ENCODE assay signal across 29 cellular contexts in genomic region chr7:3459111-3459510, GRCh38.
"Had no signal": no experiment of that assay in that cellular context is flagged by ENCODE, and none has a peak within 500 bp of the region (broad histone marks: within the 10 kb centered on the region; RNA-seq: fewer than 3 reads in every experiment).

No MANE protein-coding gene starts in this region.

- H3K27me3 Mint-ChIP-seq: activated CD4-positive, alpha-beta T cell treated with anti-CD3 and anti-CD28 coated beads, Interleukin-2, amount 10 ng/mL, durations not matched to agents 7 days and 5 days; activated naive CD4-positive, alpha-beta T cell treated with anti-CD3 and anti-CD28 coated beads, Interleukin-2, amount 10 ng/mL, durations not matched to agents 7 days and 5 days; activated T-cell treated with anti-CD3 and anti-CD28 coated beads, Interleukin-2, amount 50 U/mL, for 24 hours; central memory CD8-positive, alpha-beta T cell; dendritic cell treated with granulocyte-macrophage colony-stimulating factor and Interleukin-4, amounts not matched to agents 40 ng/mL and 50 ng/mL, for 4 days had no signal

- ATAC-seq: activated naive CD4-positive, alpha-beta T cell treated with anti-CD3 and anti-CD28 coated beads, Interleukin-2, amount 50 U/mL, for 72 hours; activated T-cell treated with anti-CD3 and anti-CD28 coated beads, Interleukin-2, amount 50 U/mL, for 72 hours; esophagus mucosa; WTC11 had no signal

- DNase-seq: activated CD4-positive, alpha-beta memory T cell treated with anti-CD3 and anti-CD28 coated beads, Interleukin-2, amount 10 ng/mL, durations not matched to agents 7 days and 5 days; activated CD4-positive, alpha-beta T cell treated with anti-CD3 and anti-CD28 coated beads for 1 hour; activated CD4-positive, alpha-beta T cell treated with anti-CD3 and anti-CD28 coated beads for 4 hours; activated CD4-positive, alpha-beta T cell treated with anti-CD3 and anti-CD28 coated beads, Interleukin-2, amount 10 ng/mL, durations not matched to agents 7 days and 5 days; activated CD4-positive, alpha-beta T cell treated with anti-CD3 and anti-CD28 coated beads, Interleukin-2, amount 50 U/mL, for 4 hours; activated CD8-positive, alpha-beta memory T cell treated with anti-CD3 and anti-CD28 coated beads, Interleukin-2, amount 50 U/mL, for 48 hours; activated gamma-delta T cell; activated naive CD4-positive, alpha-beta T cell; activated naive CD4-positive, alpha-beta T cell treated with anti-CD3 and anti-CD28 coated beads, Interleukin-2, amount 10 ng/mL, durations not matched to agents 7 days and 5 days; activated naive CD8-positive, alpha-beta T cell treated with anti-CD3 and anti-CD28 coated beads, Interleukin-2, amount 10 ng/mL, durations not matched to agents 7 days and 5 days; activated T-cell treated with anti-CD3 and anti-CD28 coated beads for 4 hours; activated T-cell treated with anti-CD3 and anti-CD28 coated beads, Interleukin-2, amount 50 U/mL, for 24 hours; activated T-cell treated with anti-CD3 and anti-CD28 coated beads, Interleukin-2, amount 50 U/mL, for 72 hours; brain microvascular endothelial cell; dorsolateral prefrontal cortex; effector memory CD4-positive, alpha-beta T cell; endodermal cell; foreskin fibroblast; head of caudate nucleus; T-helper 2 cell had no signal

- H3K27ac Mint-ChIP-seq: activated CD4-positive, alpha-beta memory T cell treated with anti-CD3 and anti-CD28 coated beads, Interleukin-2, amount 10 ng/mL, durations not matched to agents 7 days and 5 days; activated CD4-positive, alpha-beta T cell treated with anti-CD3 and anti-CD28 coated beads, Interleukin-2, amount 10 ng/mL, durations not matched to agents 7 days and 5 days; activated naive CD4-positive, alpha-beta T cell treated with anti-CD3 and anti-CD28 coated beads, Interleukin-2, amount 10 ng/mL, durations not matched to agents 7 days and 5 days; activated naive CD4-positive, alpha-beta T cell treated with anti-CD3 and anti-CD28 coated beads, Interleukin-2, amount 50 U/mL, for 72 hours; activated naive CD8-positive, alpha-beta T cell treated with anti-CD3 and anti-CD28 coated beads, Interleukin-2, amount 10 ng/mL, durations not matched to agents 7 days and 5 days; activated T-cell treated with anti-CD3 and anti-CD28 coated beads, Interleukin-2, amount 50 U/mL, for 24 hours; dendritic cell treated with granulocyte-macrophage colony-stimulating factor and Interleukin-4, amounts not matched to agents 40 ng/mL and 50 ng/mL, for 4 days; endodermal cell; WTC11 had no signal

- FAIRE-seq: bronchial epithelial cell, frontal cortex had no signal

- H3K9me3 Mint-ChIP-seq: activated CD4-positive, alpha-beta memory T cell treated with anti-CD3 and anti-CD28 coated beads, Interleukin-2, amount 10 ng/mL, durations not matched to agents 7 days and 5 days; central memory CD8-positive, alpha-beta T cell; dendritic cell treated with granulocyte-macrophage colony-stimulating factor and Interleukin-4, amounts not matched to agents 40 ng/mL and 50 ng/mL, for 4 days; endodermal cell; WTC11 had no signal

- H3K36me3 ChIP-seq: ascending aorta, brain microvascular endothelial cell had no signal

- H3K36me3 Mint-ChIP-seq: activated naive CD4-positive, alpha-beta T cell treated with anti-CD3 and anti-CD28 coated beads, Interleukin-2, amount 10 ng/mL, durations not matched to agents 7 days and 5 days; WTC11 had no signal

- H3K4me3 ChIP-seq: ascending aorta, coronary artery, dorsolateral prefrontal cortex had no signal

- H3K27ac ChIP-seq: ascending aorta, brain microvascular endothelial cell, coronary artery, dorsolateral prefrontal cortex had no signal

- H3K4me3 Mint-ChIP-seq: activated CD4-positive, alpha-beta memory T cell treated with anti-CD3 and anti-CD28 coated beads, Interleukin-2, amount 10 ng/mL, durations not matched to agents 7 days and 5 days; activated CD4-positive, alpha-beta T cell treated with anti-CD3 and anti-CD28 coated beads, Interleukin-2, amount 10 ng/mL, durations not matched to agents 7 days and 5 days; activated naive CD4-positive, alpha-beta T cell treated with anti-CD3 and anti-CD28 coated beads, Interleukin-2, amount 10 ng/mL, durations not matched to agents 7 days and 5 days; activated naive CD8-positive, alpha-beta T cell treated with anti-CD3 and anti-CD28 coated beads, Interleukin-2, amount 10 ng/mL, durations not matched to agents 7 days and 5 days; activated T-cell treated with anti-CD3 and anti-CD28 coated beads, Interleukin-2, amount 50 U/mL, for 24 hours; central memory CD8-positive, alpha-beta T cell; dendritic cell treated with granulocyte-macrophage colony-stimulating factor and Interleukin-4, amounts not matched to agents 40 ng/mL and 50 ng/mL, for 4 days; endodermal cell; WTC11 had no signal

- H3K27me3 ChIP-seq: ascending aorta, brain microvascular endothelial cell, dorsolateral prefrontal cortex had no signal

- H3K4me1 ChIP-seq: ascending aorta had no signal

- H3K4me1 Mint-ChIP-seq: WTC11 had no signal
